1 cellular context compared by ENCODE assay signal in the genomic region with DNA sequence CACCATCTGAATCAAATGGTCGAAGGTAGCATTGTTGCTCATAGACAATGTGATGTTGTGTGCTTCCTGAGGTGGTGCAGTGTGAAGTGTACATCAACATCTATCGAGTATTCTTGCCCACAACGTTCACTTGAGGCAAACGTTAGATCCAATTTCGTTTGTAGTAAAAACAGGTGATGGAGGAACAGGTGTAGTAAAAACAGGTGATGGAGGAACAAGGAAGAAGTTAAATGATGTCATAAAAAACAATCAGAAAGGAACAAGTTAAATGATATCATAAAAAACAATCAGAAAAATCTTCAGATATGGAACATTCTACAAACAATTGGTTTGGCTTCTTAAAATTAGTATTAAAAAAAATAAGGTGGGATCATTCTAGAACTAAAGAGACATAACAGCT.
TF ChIP-seq lines count a peak whose summit lies in the region.

No MANE protein-coding gene starts in this region.

TF ChIP-seq in H1, 55 proteins besides CTCF, POLR2A, EP300 and RAD21:
- TF ChIP-seq HDAC6 (IDR thresholded peaks at IDR 0.05; ENCODE audit: low read depth, low read length) (no peak), TBP (IDR thresholded peaks at IDR 0.05; ENCODE audit: low read depth, low read length) (no peak), GTF2F1 (IDR thresholded peaks at IDR 0.05; ENCODE audit: borderline replicate concordance, low read depth, low read length) (no peak), KDM1A (IDR thresholded peaks at IDR 0.05; ENCODE audit: borderline replicate concordance, low read length) (no peak), TCF12 (IDR thresholded peaks at IDR 0.05; ENCODE audit: low read depth, low read length) (no peak), JUND (IDR thresholded peaks at IDR 0.05; ENCODE audit: low read length) (no peak), BRCA1 (IDR thresholded peaks at IDR 0.05; ENCODE audit: low read depth, low read length) (no peak), KDM4A (IDR thresholded peaks at IDR 0.05; ENCODE audit: low read depth, low read length, severe bottlenecking) (no peak), BACH1 (IDR thresholded peaks at IDR 0.05; ENCODE audit: low read length) (no peak), GABPA (IDR thresholded peaks at IDR 0.05; ENCODE audit: borderline replicate concordance, insufficient read depth, low read length) (no peak), SIX5 (IDR thresholded peaks at IDR 0.05; ENCODE audit: low read depth, low read length) (no peak), POLR2AphosphoS5 (IDR thresholded peaks at IDR 0.05; ENCODE audit: low read depth, low read length) (no peak)
- TF ChIP-seq, protein P1, sequence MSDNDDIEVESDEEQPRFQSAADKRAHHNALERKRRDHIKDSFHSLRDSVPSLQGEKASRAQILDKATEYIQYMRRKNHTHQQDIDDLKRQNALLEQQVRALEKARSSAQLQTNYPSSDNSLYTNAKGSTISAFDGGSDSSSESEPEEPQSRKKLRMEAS (IDR thresholded peaks at IDR 0.05): no peak
